11 cellular contexts compared by ENCODE assay signal in the genomic region with DNA sequence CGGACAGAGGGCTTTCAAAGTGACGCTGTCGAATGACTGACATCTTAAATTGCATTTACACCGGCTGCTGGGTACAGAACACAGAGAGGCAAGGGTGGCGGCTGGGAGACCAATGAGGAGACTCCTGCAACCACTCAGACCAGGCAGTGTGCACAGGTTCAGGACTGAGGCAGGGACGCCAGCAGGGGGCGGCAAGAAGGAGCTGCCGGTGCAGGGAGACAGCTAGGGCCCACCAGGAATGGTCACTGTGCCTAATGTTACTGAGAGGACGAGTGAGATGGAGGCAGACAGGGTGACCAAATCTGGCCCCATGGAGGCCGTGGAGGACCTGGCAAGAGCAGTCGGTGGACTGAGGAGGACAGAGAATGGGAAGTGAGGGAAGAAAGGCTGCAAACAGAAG. TPM values are rescaled to one million over a fixed set of nuclear protein-coding genes. Genes with fewer than 3 reads are reported as not detected.
DNase-seq lines count a peak whose midpoint lies in the region; ATAC-seq, FAIRE-seq and TF ChIP-seq lines count a peak whose summit lies in the region.
"Had no signal": no experiment of that assay in that cellular context is flagged by ENCODE, and none has a peak within 500 bp of the region (broad histone marks: within the 10 kb centered on the region; RNA-seq: fewer than 3 reads in every experiment).

No MANE protein-coding gene starts in this region.

- no peaks in the 10 kb centered on the region for H3K27me3 ChIP-seq in PC-3 (ENCODE audit: low read length)
- no peaks in the 10 kb centered on the region for H3K27me3 ChIP-seq in fibroblast of lung (ENCODE audit: control insufficient read depth, insufficient read depth, low read length)
- H3K27me3 ChIP-seq in effector memory CD4-positive, alpha-beta T cell (replicated peaks; ENCODE audit: control insufficient read depth, insufficient read depth, low read length, poor library complexity, severe bottlenecking) = no peaks in the 10 kb centered on the region
- no peaks in the 10 kb centered on the region for H3K27me3 ChIP-seq in aorta (ENCODE audit: control insufficient read depth in 1 of 2, insufficient read depth in 2 of 2, low read length in 1 of 2)

- CTCF ChIA-PET in PC-3 (lab: Charles Lee) = no interaction called here

- POLR2A ChIA-PET in PC-3 (lab: Charles Lee; ENCODE audit: unreplicated experiment) = no interaction called here

- H2AFZ ChIP-seq in PC-3 (ENCODE audit: low read length) = no peak overlapping the region
- H2AFZ ChIP-seq in fibroblast of lung (ENCODE audit: low read length) = no peak overlapping the region

- no peaks in the 10 kb centered on the region for H4K20me1 ChIP-seq in PC-3 (ENCODE audit: low read length)
- H4K20me1 ChIP-seq in fibroblast of lung (ENCODE audit: control insufficient read depth, extremely low read depth, insufficient read depth, low read length) = no peaks in the 10 kb centered on the region

- no TSS peak for BruUV-seq in PC-3 (replicated peaks; lab: Mats Ljungman, UMichigan)

- H3K27ac ChIP-seq in PC-3 (ENCODE audit: low read length) = no peak overlapping the region
- H3K27ac ChIP-seq in fibroblast of lung (ENCODE audit: insufficient read depth, low read length) = no peak overlapping the region
- H3K27ac ChIP-seq in effector memory CD4-positive, alpha-beta T cell (ENCODE audit: insufficient read depth, low read length, poor library complexity, severe bottlenecking) = no peak overlapping the region
- H3K27ac ChIP-seq in aorta (ENCODE audit: low read depth in 1 of 2, low read length in 2 of 2) = no peak overlapping the region

- H3K9me3 ChIP-seq in PC-3 (ENCODE audit: low read length) = no peaks in the 10 kb centered on the region
- H3K9me3 ChIP-seq in fibroblast of lung (ENCODE audit: control insufficient read depth, insufficient read depth, low read depth, low read length) = no peaks in the 10 kb centered on the region
- no peaks in the 10 kb centered on the region for H3K9me3 ChIP-seq in effector memory CD4-positive, alpha-beta T cell (ENCODE audit: control insufficient read depth, low read length)
- H3K9me3 ChIP-seq in aorta (ENCODE audit: control insufficient read depth, low read length) = no peaks in the 10 kb centered on the region

- DNase-seq in ACHN (peak; percentile 32), GM12865 (ENCODE audit: low read depth) (peak; percentile 43), PC-3 (peak; percentile 31), fibroblast of lung (ENCODE audit: low read depth in 2 of 2) (peak in 1 of 2 donors; percentile 39), H54 (ENCODE audit: insufficient read length, low spot score) (no peak), aorta (no peak)
- no peak for DNase-seq in effector memory CD4-positive, alpha-beta T cell

- WGBS in aorta, 2 donors = 56 to 61% methylated on average over 11 of the region's 11 CpGs

- H3K4me2 ChIP-seq in PC-3 (ENCODE audit: low read length) = no peak overlapping the region
- H3K4me2 ChIP-seq in fibroblast of lung (ENCODE audit: extremely low read depth, insufficient read depth, low read length) = no peak overlapping the region

- intact Hi-C loops in PC-3 (cut with micrococcal nuclease) (no loop called here), aorta (cut with DNase I) (no loop called here)

- in situ Hi-C loops in ACHN (cut with HindIII; ENCODE audit: low pct_ligation_motif_present, low pct_unique_long_range_greater_than_20kb, low sequenced_read_pairs) = no loop called here

- ATAC-seq in PC-3 = peak; percentile 77
- ATAC-seq in HG03520 (IDR thresholded peaks at IDR 0.05; ENCODE audit: unreplicated experiment) = no peak
- no peak for ATAC-seq in aorta (ENCODE audit: low FRiP score)
- ATAC-seq: esophagus mucosa had no signal

- H3K36me3 ChIP-seq in PC-3 (ENCODE audit: low read depth, low read length) (no peaks in the 10 kb centered on the region), fibroblast of lung (ENCODE audit: control insufficient read depth, insufficient read depth, low read length) (no peaks in the 10 kb centered on the region), aorta (ENCODE audit: control insufficient read depth in 1 of 2, insufficient read depth in 2 of 2, low read length in 1 of 2) (no peaks in the 10 kb centered on the region)
- H3K36me3 ChIP-seq in effector memory CD4-positive, alpha-beta T cell (ENCODE audit: control insufficient read depth, insufficient read depth, low read length) = no peaks in the 10 kb centered on the region

- H3K4me1 ChIP-seq in PC-3 (ENCODE audit: insufficient read depth, low read length) (no peaks in the 10 kb centered on the region), fibroblast of lung (ENCODE audit: control insufficient read depth, extremely low read depth, insufficient read depth, low read length) (no peaks in the 10 kb centered on the region), aorta (ENCODE audit: control insufficient read depth in 1 of 2, insufficient read depth in 2 of 2, low read length in 2 of 2) (no peaks in the 10 kb centered on the region)
- H3K4me1 ChIP-seq in effector memory CD4-positive, alpha-beta T cell (ENCODE audit: control insufficient read depth, insufficient read depth, low read length, poor library complexity, severe bottlenecking) = no peaks in the 10 kb centered on the region

- H3K79me2 ChIP-seq in PC-3 (ENCODE audit: low read length) (no peaks in the 10 kb centered on the region), fibroblast of lung (ENCODE audit: control insufficient read depth, insufficient read depth, low read length) (no peaks in the 10 kb centered on the region)

- no peak for TF ChIP-seq POLR2A in H54 (IDR thresholded peaks at IDR 0.05; ENCODE audit: low read depth, low read length)

- no peaks in the 10 kb centered on the region for H3F3A ChIP-seq in PC-3 (ENCODE audit: low read length, unreplicated experiment)

- H3K4me3 ChIP-seq in GM12865 (ENCODE audit: low read depth, low read length) = no peak overlapping the region
- H3K4me3 ChIP-seq in PC-3 (ENCODE audit: low read length) = no peak overlapping the region
- no peak overlapping the region for H3K4me3 ChIP-seq in fibroblast of lung (replicated peaks in 1 of 4; ENCODE audit: control extremely low read depth in 1 of 4, insufficient read depth in 1 of 4, low read depth in 3 of 4, low read length in 4 of 4)
- H3K4me3 ChIP-seq in effector memory CD4-positive, alpha-beta T cell (ENCODE audit: insufficient read depth, low read depth, low read length, poor library complexity, severe bottlenecking) = no peak overlapping the region
- no peak overlapping the region for H3K4me3 ChIP-seq in aorta (ENCODE audit: low read length in 2 of 2)

- FAIRE-seq in H54 (lab: Jason Lieb, UNC) = no peak
- FAIRE-seq: GM18507, TTC549 had no signal

- H3K9ac ChIP-seq in PC-3 (ENCODE audit: low read length) (no peak overlapping the region), fibroblast of lung (ENCODE audit: insufficient read depth, low read length) (no peak overlapping the region)

- peak; percentile 60 for TF ChIP-seq CTCF in GM12865 (IDR thresholded peaks at IDR 0.05; ENCODE audit: insufficient read depth, low read depth, low read length, missing control alignments)
- TF ChIP-seq CTCF in PC-3 (conservative IDR thresholded peaks at IDR 0.05; ENCODE audit: low read depth, low read length) = peak; percentile 73
- peak; percentile 18 to 73 for TF ChIP-seq CTCF in fibroblast of lung (conservative IDR thresholded peaks at IDR 0.05 in 1 of 2, IDR thresholded peaks at IDR 0.05 in 1 of 2; ENCODE audit: low read depth in 1 of 2, low read length in 2 of 2)

- no peaks in the 10 kb centered on the region for H3K9me2 ChIP-seq in PC-3 (replicated peaks; ENCODE audit: low read length)

RNA-seq across cellular contexts. Expression of a gene that starts 23.5 kb away (rescaled TPM):
- 1.7 and 2.6 TPM in 2 replicates for total RNA-seq in PC-3 (2014; rRNA removed)
- total RNA-seq in fibroblast of lung = under 0.01 TPM in 1 of 2 replicates, not detected in the other
- polyA plus RNA-seq in fibroblast of lung = 0.05 and 0.11 TPM in 2 replicates
- 0.22 and 0.46 TPM in 2 replicates for polyA plus RNA-seq in fibroblast of lung (2012)
- 0.12 and 0.22 TPM in 2 replicates for polyA minus RNA-seq in fibroblast of lung (ENCODE audit: low replicate concordance)
- under 1 TPM; 0.19 to 0.81 TPM for total RNA-seq in aorta
- 1 to 10 TPM in 1 of 2 donors, under 1 TPM in 1; 0.50 to 1.8 TPM for polyA plus RNA-seq in aorta

Comparison
In these comparisons a context has a peak if more than half of its experiments do, and no peak if none do; other contexts are left out.
1. DNase-seq: peak in ACHN (single experiment), GM12865 (single experiment) and PC-3 (single experiment); none in H54 (single experiment), effector memory CD4-positive, alpha-beta T cell (0 of 3) and aorta (0 of 2).
2. Peak in every context shown above with its lines, with median percentiles within 50 percentile points of each other: CTCF ChIP-seq.